ENCODE assay signal across 8 cellular contexts in genomic region chr1:84506729-84507453, GRCh38. TPM values are rescaled to one million over a fixed set of nuclear protein-coding genes. Genes with fewer than 3 reads are reported as not detected.
DNase-seq lines count a peak whose midpoint lies in the region; ATAC-seq and TF ChIP-seq lines count a peak whose summit lies in the region.

No MANE protein-coding gene starts in this region.

- peak overlapping the region; percentile 100 for H3K4me3 Mint-ChIP-seq in activated naive CD4-positive, alpha-beta T cell treated with anti-CD3 and anti-CD28 coated beads, Interleukin-2, amount 10 ng/mL, durations not matched to agents 7 days and 5 days
- H3K4me3 Mint-ChIP-seq in immature natural killer cell = peak overlapping the region; percentile 95 to 100 (median 99)

- no peaks in the 10 kb centered on the region for H3K9me3 ChIP-seq in thoracic aorta

- ATAC-seq in activated naive CD4-positive, alpha-beta T cell treated with anti-CD3 and anti-CD28 coated beads, Interleukin-2, amount 50 U/mL, for 72 hours = no peak
- ATAC-seq in thoracic aorta (ENCODE audit: insufficient number of reproducible peaks, low FRiP score, low read depth) (no peak), HG03571 (IDR thresholded peaks at IDR 0.05; ENCODE audit: unreplicated experiment) (no peak)

- peaks cover 23% of the 10 kb centered on the region for H3K36me3 Mint-ChIP-seq in activated naive CD4-positive, alpha-beta T cell treated with anti-CD3 and anti-CD28 coated beads, Interleukin-2, amount 10 ng/mL, durations not matched to agents 7 days and 5 days
- H3K36me3 Mint-ChIP-seq in activated naive CD4-positive, alpha-beta T cell treated with anti-CD3 and anti-CD28 coated beads, Interleukin-2, amount 50 U/mL, for 72 hours = peaks cover 22 to 30% of the 10 kb centered on the region in 2 donors
- peaks cover 0 to 3% (median 0%) of the 10 kb centered on the region in 3 donors for H3K36me3 Mint-ChIP-seq in immature natural killer cell

- TF ChIP-seq CTCF in thoracic aorta (IDR thresholded peaks at IDR 0.05) = no peak

- peak overlapping the region; percentile 99 for H3K27ac Mint-ChIP-seq in activated naive CD4-positive, alpha-beta T cell treated with anti-CD3 and anti-CD28 coated beads, Interleukin-2, amount 10 ng/mL, durations not matched to agents 7 days and 5 days
- H3K27ac Mint-ChIP-seq in activated naive CD4-positive, alpha-beta T cell treated with anti-CD3 and anti-CD28 coated beads, Interleukin-2, amount 50 U/mL, for 72 hours = peak overlapping the region; percentile 98 to 99
- H3K27ac Mint-ChIP-seq in immature natural killer cell = peak overlapping the region; percentile 90 to 97 (median 95)

- H3K4me1 ChIP-seq in thoracic aorta (ENCODE audit: control insufficient read depth in 1 of 2, low read depth in 2 of 2) = peaks cover 23 to 34% of the 10 kb centered on the region in 2 donors

- H3K4me3 ChIP-seq in thoracic aorta = peak overlapping the region; percentile 71

- peaks cover 4% of the 10 kb centered on the region for H3K27me3 Mint-ChIP-seq in activated naive CD4-positive, alpha-beta T cell treated with anti-CD3 and anti-CD28 coated beads, Interleukin-2, amount 10 ng/mL, durations not matched to agents 7 days and 5 days
- peaks cover 3 to 17% (median 15%) of the 10 kb centered on the region in 3 donors for H3K27me3 Mint-ChIP-seq in immature natural killer cell (ENCODE audit: low read depth in 3 of 3)

- no peaks in the 10 kb centered on the region for H3K27me3 ChIP-seq in thoracic aorta (replicated peaks; ENCODE audit: insufficient read depth)

- no peak for DNase-seq in activated naive CD4-positive, alpha-beta T cell treated with anti-CD3 and anti-CD28 coated beads, Interleukin-2, amount 10 ng/mL, durations not matched to agents 7 days and 5 days
- DNase-seq in activated naive CD4-positive, alpha-beta T cell (lab: John Stamatoyannopoulos, UW) = no peak
- no peak for DNase-seq in activated naive CD4-positive, alpha-beta T cell treated with anti-CD3 and anti-CD28 coated beads, Interleukin-2, amount 50 U/mL, for 72 hours (ENCODE audit: low spot score in 2 of 2)
- DNase-seq in immature natural killer cell (no peak), thoracic aorta (ENCODE audit: low spot score) (no peak), HPDE6-E6E7 (ENCODE audit: extremely low spot score) (no peak), NCI-H524 treated with DMSO at 0.1 percent for 48 hours (lab: John Stamatoyannopoulos, UW) (no peak)

- H3K27ac ChIP-seq in thoracic aorta = peak overlapping the region; percentile 91 to 92

- H3K4me1 Mint-ChIP-seq in activated naive CD4-positive, alpha-beta T cell treated with anti-CD3 and anti-CD28 coated beads, Interleukin-2, amount 10 ng/mL, durations not matched to agents 7 days and 5 days = peaks cover 44% of the 10 kb centered on the region
- H3K4me1 Mint-ChIP-seq in immature natural killer cell = peaks cover 37 to 50% of the 10 kb centered on the region in 2 donors

- peaks cover 11% of the 10 kb centered on the region for H3K9me3 Mint-ChIP-seq in activated naive CD4-positive, alpha-beta T cell treated with anti-CD3 and anti-CD28 coated beads, Interleukin-2, amount 10 ng/mL, durations not matched to agents 7 days and 5 days
- peaks cover 0 to 11% of the 10 kb centered on the region in 2 donors for H3K9me3 Mint-ChIP-seq in activated naive CD4-positive, alpha-beta T cell treated with anti-CD3 and anti-CD28 coated beads, Interleukin-2, amount 50 U/mL, for 72 hours
- peaks cover 0 to 5% (median 0%) of the 10 kb centered on the region in 6 donors for H3K9me3 Mint-ChIP-seq in immature natural killer cell

- CTCF ChIA-PET in activated naive CD4-positive, alpha-beta T cell treated with anti-CD3 and anti-CD28 coated beads, Interleukin-2, amount 10 ng/mL, durations not matched to agents 7 days and 5 days (lab: Charles Lee) = no interaction called here

- no peaks in the 10 kb centered on the region for H3K36me3 ChIP-seq in thoracic aorta

RNA-seq across cellular contexts. Expression of gene GNG5, which starts 0.5 kb away (rescaled TPM):
- total RNA-seq in activated naive CD4-positive, alpha-beta T cell treated with anti-CD3 and anti-CD28 coated beads, Interleukin-2, amount 50 U/mL, for 72 hours = 100 to 1,000 TPM; 116 to 133 TPM
- 100 to 1,000 TPM; 245 to 324 (median 279) TPM for polyA plus RNA-seq in immature natural killer cell
- total RNA-seq in thoracic aorta = 100 to 1,000 TPM in 1 of 2 donors, 10 to 100 TPM in 1; 87.2 to 128 TPM

RNA-seq across cellular contexts. Expression of gene SPATA1, which starts 0.7 kb away (rescaled TPM):
- total RNA-seq in activated naive CD4-positive, alpha-beta T cell treated with anti-CD3 and anti-CD28 coated beads, Interleukin-2, amount 50 U/mL, for 72 hours = 1 to 10 TPM in 1 of 2 donors, under 1 TPM in 1; 0.96 to 3.0 TPM
- under 1 TPM in 1 of 3 donors, not detected in 2; 0.21 TPM for polyA plus RNA-seq in immature natural killer cell
- total RNA-seq in thoracic aorta = 1 to 10 TPM in 1 of 2 donors, under 1 TPM in 1; 0.14 to 3.6 TPM

RNA-seq across cellular contexts. Expression of gene RPF1, which starts 27.8 kb away (rescaled TPM):
- 10 to 100 TPM; 44.6 to 62.5 TPM for total RNA-seq in activated naive CD4-positive, alpha-beta T cell treated with anti-CD3 and anti-CD28 coated beads, Interleukin-2, amount 50 U/mL, for 72 hours
- polyA plus RNA-seq in immature natural killer cell = 10 to 100 TPM; 50.7 to 88.5 (median 54.9) TPM
- total RNA-seq in thoracic aorta = 10 to 100 TPM; 17.9 to 33.2 TPM
